In the genomic region with DNA sequence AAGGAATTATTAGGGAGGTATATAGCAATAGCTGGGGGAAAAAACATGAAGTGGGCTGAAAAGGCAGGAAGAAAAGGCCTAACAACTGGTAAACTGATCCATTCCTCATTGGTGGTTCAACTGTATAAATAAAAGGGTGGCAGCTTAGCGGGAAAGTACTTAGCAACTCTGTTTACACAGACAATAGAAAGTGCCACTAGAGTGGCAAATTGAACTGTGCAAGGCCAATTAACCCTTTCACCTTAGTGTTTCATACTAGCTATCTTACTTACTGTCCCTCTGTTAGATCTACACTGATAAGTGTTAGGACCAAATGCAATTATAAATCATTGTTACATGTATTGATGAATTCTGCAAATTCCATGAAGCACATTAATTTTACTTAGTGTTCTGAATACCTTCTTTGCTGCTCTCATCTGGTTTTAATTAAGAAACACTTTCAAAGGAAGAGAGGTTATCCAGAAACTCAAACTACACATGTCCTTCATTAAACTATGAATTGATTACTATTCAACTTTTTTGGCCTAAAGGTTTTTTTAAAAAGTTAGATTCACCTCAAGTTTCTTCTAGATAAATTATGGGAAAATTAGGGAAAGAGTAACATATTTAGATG, we compare ENCODE assay signal across 15 cellular contexts. TPM values are rescaled to one million over a fixed set of nuclear protein-coding genes. Genes with fewer than 3 reads are reported as not detected.
A peak's percentile ranks its signal among the peaks of the same experiment; 100 is the strongest.
DNase-seq lines count a peak whose midpoint lies in the region; ATAC-seq, FAIRE-seq and TF ChIP-seq lines count a peak whose summit lies in the region.
"Had no signal": no experiment of that assay in that cellular context is flagged by ENCODE, and none has a peak within 500 bp of the region (broad histone marks: within the 10 kb centered on the region; RNA-seq: fewer than 3 reads in every experiment).

No MANE protein-coding gene starts in this region.

- no peak overlapping the region for H4K8ac ChIP-seq in H9 (replicated peaks; ENCODE audit: insufficient read length, low read depth, low read length)

- H2BK120ac ChIP-seq in H9 (ENCODE audit: low read depth, low read length, poor library complexity, severe bottlenecking): no peak overlapping the region

- TF ChIP-seq CTCF in SK-N-SH (IDR thresholded peaks at IDR 0.05) (no peak), H9 (conservative IDR thresholded peaks at IDR 0.05) (no peak)

- no peak overlapping the region for H4K5ac ChIP-seq in H9 (ENCODE audit: insufficient read length, low read depth, low read length)

- no peak overlapping the region for H2BK15ac ChIP-seq in H9 (ENCODE audit: low read depth, low read length)

- peak overlapping the region in 1 of 3 experiments; percentile 22; a peak in 1 of 7 replicates for H3K27ac Mint-ChIP-seq in H9
- H3K27ac Mint-ChIP-seq: effector memory CD8-positive, alpha-beta T cell; T-cell had no signal

- TF ChIP-seq EP300 in SK-N-SH (IDR thresholded peaks at IDR 0.05; ENCODE audit: borderline replicate concordance in 1 of 2, low read depth in 1 of 2, low read length in 1 of 2): no peak

- H3K27ac ChIP-seq in SK-N-SH (ENCODE audit: low read depth in 2 of 2, low read length in 1 of 2): peak overlapping the region in 1 of 2 experiments; percentile 87; a peak in 2 of 4 replicates
- no peak overlapping the region for H3K27ac ChIP-seq in H9 (ENCODE audit: insufficient read length, low read depth, low read length)
- H3K27ac ChIP-seq: BLaER1, brain microvascular endothelial cell, KMS-11, parathyroid adenoma had no signal

- no peaks in the 10 kb centered on the region for H3K23me2 ChIP-seq in H9 (ENCODE audit: insufficient read length, low read depth, low read length, poor library complexity, severe bottlenecking)

- peaks cover 27% of the 10 kb centered on the region for H3F3A ChIP-seq in SK-N-SH (replicated peaks; ENCODE audit: insufficient read depth)

- no peak overlapping the region for H3K18ac ChIP-seq in H9 (ENCODE audit: insufficient read length, low read depth, low read length)

- no peak overlapping the region for H3K4me3 Mint-ChIP-seq in H9
- H3K4me3 Mint-ChIP-seq: effector memory CD8-positive, alpha-beta T cell; T-cell had no signal

- H3K36me3 Mint-ChIP-seq in H9 (ENCODE audit: insufficient read depth in 1 of 3, low read depth in 3 of 3): no peaks in the 10 kb centered on the region
- H3K36me3 Mint-ChIP-seq: T-cell had no signal

- H3K9me2 ChIP-seq in SK-N-SH: no peaks in the 10 kb centered on the region

- H3K4me1 Mint-ChIP-seq in H9: peaks cover 43 to 51% of the 10 kb centered on the region in 2 experiments

- POLR2A ChIA-PET in SK-N-SH (lab: Yijun Ruan, JAX): no interaction called here

- H3K4me2 ChIP-seq in SK-N-SH: no peak overlapping the region
- no peak overlapping the region for H3K4me2 ChIP-seq in H9 (ENCODE audit: insufficient read depth, insufficient read length, low read length)
- H3K4me2 ChIP-seq: BLaER1, KMS-11 had no signal

- H3K27me3 ChIP-seq in SK-N-SH (ENCODE audit: insufficient read depth) (no peaks in the 10 kb centered on the region), H9 (ENCODE audit: insufficient read depth, low read length) (no peaks in the 10 kb centered on the region)
- H3K27me3 ChIP-seq: BLaER1, brain microvascular endothelial cell had no signal

- no peak for FAIRE-seq in urothelium cell line (lab: Jason Lieb, UNC)

- no peak overlapping the region for H2BK20ac ChIP-seq in H9 (ENCODE audit: low read depth, low read length, poor library complexity, severe bottlenecking)

- H3K9ac ChIP-seq in SK-N-SH (no peak overlapping the region), H9 (ENCODE audit: extremely low read depth, insufficient read length, low read length) (no peak overlapping the region)
- H3K9ac ChIP-seq: BLaER1, KMS-11, parathyroid adenoma had no signal

- H3K4me3 ChIP-seq in SK-N-SH (ENCODE audit: low read depth in 2 of 2, low read length in 1 of 2): no peak overlapping the region
- H3K4me3 ChIP-seq: BLaER1 had no signal

- H2BK12ac ChIP-seq in H9 (ENCODE audit: insufficient read length, low read depth, low read length): no peak overlapping the region

- whole genome bisulfite sequencing in SK-N-SH (ENCODE audit: low lambda C conversion rate): 38% methylated on average over 1 of the region's 1 CpG
- no CpG with 5 or more reads among the region's 1 CpG for WGBS in H9 (ENCODE audit: extremely low coverage, insufficient read length, low lambda C conversion rate)

- H3K14ac ChIP-seq in H9 (ENCODE audit: insufficient read depth, low read length): no peak overlapping the region

- H3K4ac ChIP-seq in H9 (ENCODE audit: low read depth, low read length): no peak overlapping the region

- CTCF ChIA-PET in SK-N-SH (lab: Yijun Ruan, JAX): interaction anchor here (1.0 to 1.9 kb wide), 3 partner anchors 18 to 480 kb away, joined by 4 to 6 read pairs (median 4); a partner anchor contains a TSS

- H4K20me1 ChIP-seq in SK-N-SH (ENCODE audit: insufficient read depth): no peaks in the 10 kb centered on the region
- no peaks in the 10 kb centered on the region for H4K20me1 ChIP-seq in H9 (ENCODE audit: control insufficient read depth, insufficient read depth, insufficient read length)
- H4K20me1 ChIP-seq: BLaER1 had no signal

- H3K4me1 ChIP-seq in SK-N-SH (ENCODE audit: control insufficient read depth in 1 of 2, insufficient read depth in 2 of 2, low read depth in 1 of 2, low read length in 1 of 2) (peaks cover 22 to 28% of the 10 kb centered on the region in 2 experiments; a peak in 3 of 4 replicates), H9 (ENCODE audit: insufficient read depth, low read length) (no peaks in the 10 kb centered on the region; the same call in 1 of the 2 replicates)

- no peak for ATAC-seq in GM21381 (IDR thresholded peaks at IDR 0.05; ENCODE audit: unreplicated experiment)
- ATAC-seq: effector memory CD8-positive, alpha-beta T cell; T-cell had no signal

- H3K27me3 Mint-ChIP-seq in H9 (ENCODE audit: low read depth): no peaks in the 10 kb centered on the region
- H3K27me3 Mint-ChIP-seq: effector memory CD8-positive, alpha-beta T cell; T-cell had no signal

- H3T11ph ChIP-seq in H9 (ENCODE audit: low read length): no peak overlapping the region

- no peak overlapping the region for H3K56ac ChIP-seq in H9 (ENCODE audit: insufficient read length, low read depth, low read length)

- no peaks in the 10 kb centered on the region for H3K9me3 Mint-ChIP-seq in H9
- H3K9me3 Mint-ChIP-seq: effector memory CD8-positive, alpha-beta T cell; T-cell had no signal

- H3K79me2 ChIP-seq in SK-N-SH (ENCODE audit: insufficient read depth) (peaks cover 25% of the 10 kb centered on the region; the same call in 1 of the 2 replicates), H9 (ENCODE audit: insufficient read depth, low read length) (no peaks in the 10 kb centered on the region)

- no peaks in the 10 kb centered on the region for H3K9me3 ChIP-seq in SK-N-SH
- no peaks in the 10 kb centered on the region for H3K9me3 ChIP-seq in H9 (ENCODE audit: control insufficient read depth, low read depth, low read length)
- H3K9me3 ChIP-seq: BLaER1 had no signal

- H2BK5ac ChIP-seq in H9 (ENCODE audit: insufficient read length, low read length): no peak overlapping the region

- no peak for TF ChIP-seq RAD21 in SK-N-SH (IDR thresholded peaks at IDR 0.05; ENCODE audit: low read length)

- no peaks in the 10 kb centered on the region for H3K79me1 ChIP-seq in H9 (ENCODE audit: insufficient read depth, low read depth, low read length, poor library complexity, severe bottlenecking)

- H2AK5ac ChIP-seq in H9 (ENCODE audit: insufficient read length, low read length): no peak overlapping the region

- H3K23ac ChIP-seq in H9 (ENCODE audit: insufficient read length, low read depth, low read length): no peak overlapping the region

- no peak overlapping the region for H4K91ac ChIP-seq in H9 (ENCODE audit: insufficient read length, low read depth, low read length)

- H3K36me3 ChIP-seq in SK-N-SH (replicated peaks in 1 of 2; ENCODE audit: control insufficient read depth in 1 of 2, insufficient read depth in 2 of 2, low read length in 1 of 2): no peaks in the 10 kb centered on the region
- H3K36me3 ChIP-seq: BLaER1, brain microvascular endothelial cell had no signal

- H2AFZ ChIP-seq in SK-N-SH (ENCODE audit: low read depth) (no peak overlapping the region), H9 (ENCODE audit: low read length) (no peak overlapping the region)
- H2AFZ ChIP-seq: parathyroid adenoma had no signal

- DNase-seq in DMS79 (lab: John Stamatoyannopoulos, UW) (peak; percentile 34), NCI-H2081 (lab: John Stamatoyannopoulos, UW) (peak; percentile 47 to 92), SK-N-SH (peak; percentile 31), midbrain (lab: John Stamatoyannopoulos, UW) (peak; percentile 33), urothelium cell line (ENCODE audit: low spot score) (no peak), H9 (no peak), T1000 (lab: John Stamatoyannopoulos, UW) (no peak)
- DNase-seq: activated CD4-positive, alpha-beta T cell treated with anti-CD3 and anti-CD28 coated beads for 4 hours; brain microvascular endothelial cell; effector memory CD8-positive, alpha-beta T cell; T-cell had no signal

TF ChIP-seq in SK-N-SH, 30 proteins besides CTCF, POLR2A, EP300 and RAD21:
- peak; percentile 92 for TF ChIP-seq TCF12 (IDR thresholded peaks at IDR 0.05)
- TF ChIP-seq GATA2 (CRISPR knock-in tag; IDR thresholded peaks at IDR 0.05): peak; percentile 45
- TF ChIP-seq TAF1 (IDR thresholded peaks at IDR 0.05; ENCODE audit: borderline replicate concordance, low read depth, low read length): no peak
- TF ChIP-seq RCOR1 (IDR thresholded peaks at IDR 0.05; ENCODE audit: low read length): peak; percentile 18; the same call in 1 of the 2 replicates

RNA-seq across cellular contexts. Expression of a gene that starts 28.0 kb away (rescaled TPM):
- 8.0 and 9.3 TPM in 2 replicates for polyA plus RNA-seq in SK-N-SH (2012; rRNA removed)
- polyA plus RNA-seq in SK-N-SH (2012; cell fraction: cytosol; rRNA removed): 9.1 and 10.4 TPM in 2 replicates
- 5.1 and 9.5 TPM in 2 replicates for polyA plus RNA-seq in SK-N-SH (2012; cell fraction: nucleus; rRNA removed)
- 10.6 and 11.2 TPM in 2 replicates for total RNA-seq in H9 (2021)

Comparison
In these comparisons a context has a peak if more than half of its experiments do, and no peak if none do; other contexts are left out.
1. DNase-seq: peak in DMS79 (single experiment), NCI-H2081 (2 of 2), SK-N-SH (single experiment) and midbrain (single experiment); none in urothelium cell line (single experiment), H9 (single experiment) and T1000 (single experiment).